Comparison of ENCODE assay signal across 8 cellular contexts in the genomic region with DNA sequence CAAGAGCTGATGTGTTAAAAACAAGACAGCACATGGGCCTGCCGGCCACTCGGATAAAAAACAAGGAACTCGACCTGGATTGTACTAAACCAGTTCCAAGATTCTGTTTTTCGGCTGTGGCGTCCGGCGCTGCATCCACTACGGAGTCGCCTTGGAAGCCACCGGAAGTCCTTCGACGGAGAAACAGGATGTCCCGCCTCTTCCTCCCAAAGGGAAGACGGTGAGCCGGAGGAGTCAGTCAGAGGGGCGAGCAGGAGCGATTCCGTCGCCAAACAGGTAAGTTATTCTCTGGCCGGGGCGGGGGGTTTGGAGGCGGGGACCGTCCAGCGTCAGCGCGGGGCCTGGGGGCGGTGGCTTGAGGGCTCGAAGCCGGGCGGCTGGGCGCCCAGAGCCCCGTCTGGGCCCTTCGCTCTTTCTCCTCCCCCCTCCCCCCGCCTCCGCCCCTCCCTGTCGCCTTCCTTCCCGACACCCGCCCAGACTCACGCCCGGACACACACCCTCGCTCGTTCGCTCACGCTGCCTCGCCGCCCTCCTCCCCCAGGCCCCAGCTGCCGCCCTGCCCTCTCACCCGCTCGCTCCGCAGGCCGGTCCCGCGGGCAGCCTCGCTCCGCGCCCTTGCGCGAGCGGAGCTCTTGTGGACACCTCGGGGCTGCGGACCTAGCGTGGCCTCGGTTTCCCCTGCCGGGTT. TPM values are rescaled to one million over a fixed set of nuclear protein-coding genes. Genes with fewer than 3 reads are reported as not detected.
DNase-seq lines count a peak whose midpoint lies in the region; ATAC-seq and TF ChIP-seq lines count a peak whose summit lies in the region.

A gene with protein sequence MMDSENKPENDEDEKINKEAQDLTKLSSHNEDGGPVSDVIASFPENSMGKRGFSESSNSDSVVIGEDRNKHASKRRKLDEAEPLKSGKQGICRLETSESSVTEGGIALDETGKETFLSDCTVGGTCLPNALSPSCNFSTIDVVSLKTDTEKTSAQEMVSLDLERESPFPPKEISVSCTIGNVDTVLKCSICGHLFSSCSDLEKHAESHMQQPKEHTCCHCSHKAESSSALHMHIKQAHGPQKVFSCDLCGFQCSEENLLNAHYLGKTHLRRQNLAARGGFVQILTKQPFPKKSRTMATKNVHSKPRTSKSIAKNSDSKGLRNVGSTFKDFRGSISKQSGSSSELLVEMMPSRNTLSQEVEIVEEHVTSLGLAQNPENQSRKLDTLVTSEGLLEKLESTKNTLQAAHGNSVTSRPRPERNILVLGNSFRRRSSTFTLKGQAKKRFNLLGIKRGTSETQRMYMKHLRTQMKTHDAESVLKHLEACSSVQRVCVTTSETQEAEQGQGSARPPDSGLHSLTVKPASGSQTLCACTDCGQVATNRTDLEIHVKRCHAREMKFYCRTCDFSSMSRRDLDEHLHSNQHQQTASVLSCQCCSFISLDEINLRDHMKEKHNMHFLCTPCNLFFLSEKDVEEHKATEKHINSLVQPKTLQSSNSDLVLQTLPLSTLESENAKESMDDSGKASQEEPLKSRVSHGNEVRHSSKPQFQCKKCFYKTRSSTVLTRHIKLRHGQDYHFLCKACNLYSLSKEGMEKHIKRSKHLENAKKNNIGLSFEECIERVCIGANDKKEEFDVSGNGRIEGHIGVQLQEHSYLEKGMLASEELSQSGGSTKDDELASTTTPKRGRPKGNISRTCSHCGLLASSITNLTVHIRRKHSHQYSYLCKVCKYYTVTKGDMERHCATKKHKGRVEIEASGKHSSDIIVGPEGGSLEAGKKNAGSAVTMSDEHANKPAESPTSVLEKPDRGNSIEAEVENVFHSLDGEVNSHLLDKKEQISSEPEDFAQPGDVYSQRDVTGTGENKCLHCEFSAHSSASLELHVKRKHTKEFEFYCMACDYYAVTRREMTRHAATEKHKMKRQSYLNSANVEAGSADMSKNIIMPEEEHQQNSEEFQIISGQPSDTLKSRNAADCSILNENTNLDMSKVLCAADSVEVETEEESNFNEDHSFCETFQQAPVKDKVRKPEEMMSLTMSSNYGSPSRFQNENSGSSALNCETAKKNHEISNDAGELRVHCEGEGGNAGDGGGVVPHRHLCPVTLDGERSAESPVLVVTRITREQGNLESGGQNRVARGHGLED (N-terminal part only) (plus strand): TSS at position 209 of the 688 bp plus-strand sequence. CDS start 33,150 bp downstream, outside the sequence.

- H3K36me3 ChIP-seq in SJSA1 (peaks cover 36% of the 10 kb centered on the region), gastroesophageal sphincter (peaks cover 0 to 18% of the 10 kb centered on the region in 2 donors), neutrophil (peaks cover 8% of the 10 kb centered on the region)

- TF ChIP-seq POLR2A in gastroesophageal sphincter (IDR thresholded peaks at IDR 0.05), result peak in 1 of 2 donors; percentile 54

- H3K27ac ChIP-seq in SJSA1 (peak within 1 kb of the TSS; percentile 95), gastroesophageal sphincter (peak within 1 kb of the TSS; percentile 94 to 99 (median 98)), neutrophil (peak within 1 kb of the TSS; percentile 97)

- WGBS in gastroesophageal sphincter (ENCODE audit: low coverage in 1 of 2), 2 donors, result 0% methylated on average over 13 of the region's 64 CpGs; no CpG with 5 or more reads in 1 of the 2 donors

- H3K27me3 ChIP-seq in SJSA1 (replicated peaks) (no peaks in the 10 kb centered on the region), gastroesophageal sphincter (no peaks in the 10 kb centered on the region), neutrophil (no peaks in the 10 kb centered on the region)

- DNase-seq in GM04503 (ENCODE audit: low read depth), result peak; percentile 68
- peak; percentile 74 for DNase-seq in HFF-Myc (ENCODE audit: extremely low read depth, low read depth)
- DNase-seq in MV-4-11 (lab: John Stamatoyannopoulos, UW), result peak; percentile 79
- DNase-seq in SJSA1 (ENCODE audit: low read depth in 1 of 2, low spot score in 2 of 2), result peak; percentile 62 to 92
- DNase-seq in activated naive CD4-positive, alpha-beta T cell (lab: John Stamatoyannopoulos, UW), result peak; percentile 61 to 84 (median 76)
- DNase-seq in superior temporal gyrus (ENCODE audit: extremely low spot score), result peak; percentile 93

- TF ChIP-seq CTCF in HFF-Myc (IDR thresholded peaks at IDR 0.05; ENCODE audit: low read depth, low read length, missing control alignments), result no peak
- no peak for TF ChIP-seq CTCF in gastroesophageal sphincter (IDR thresholded peaks at IDR 0.05)
- TF ChIP-seq CTCF in neutrophil (IDR thresholded peaks at IDR 0.05), result peak; percentile 7

- peak within 1 kb of the TSS; percentile 86 for H3K4me3 ChIP-seq in HFF-Myc (replicated peaks; ENCODE audit: low read depth, low read length)
- peak within 1 kb of the TSS; percentile 89 for H3K4me3 ChIP-seq in SJSA1
- peak within 1 kb of the TSS; percentile 87 to 90 for H3K4me3 ChIP-seq in gastroesophageal sphincter
- peak within 1 kb of the TSS; percentile 85 to 86 for H3K4me3 ChIP-seq in neutrophil (ENCODE audit: low read depth in 1 of 2, low read length in 1 of 2)

- peak; percentile 91 for ATAC-seq in gastroesophageal sphincter

- no peak for TF ChIP-seq EP300 in gastroesophageal sphincter (IDR thresholded peaks at IDR 0.05)

- H3K4me1 ChIP-seq in SJSA1 (replicated peaks) (peaks cover 29% of the 10 kb centered on the region), gastroesophageal sphincter (peaks cover 0 to 43% (median 20%) of the 10 kb centered on the region in 3 donors), neutrophil (ENCODE audit: control insufficient read depth in 1 of 2, insufficient read depth in 1 of 2, low read depth in 1 of 2, low read length in 1 of 2) (peaks cover 54 to 58% of the 10 kb centered on the region in 2 experiments)

- H3K9me3 ChIP-seq in SJSA1 (replicated peaks), result no peaks in the 10 kb centered on the region
- H3K9me3 ChIP-seq in gastroesophageal sphincter, result no peaks in the 10 kb centered on the region
- no peaks in the 10 kb centered on the region for H3K9me3 ChIP-seq in neutrophil

RNA-seq across cellular contexts. Expression of the gene that starts here (rescaled TPM):
- 11.0 and 15.2 TPM in 2 replicates for total RNA-seq in SJSA1 (2014; rRNA removed; shearing (Covaris generic))
- 10 to 100 TPM; 18.1 to 29.1 (median 19.7) TPM for total RNA-seq in gastroesophageal sphincter

Comparison
In these comparisons a context has a peak if more than half of its experiments do, and no peak if none do; other contexts are left out.
1. Peak in every context shown above with its lines: DNase-seq, ATAC-seq, H3K4me3 ChIP-seq and H3K27ac ChIP-seq.